1 cellular context compared by ENCODE assay signal in the genomic region with DNA sequence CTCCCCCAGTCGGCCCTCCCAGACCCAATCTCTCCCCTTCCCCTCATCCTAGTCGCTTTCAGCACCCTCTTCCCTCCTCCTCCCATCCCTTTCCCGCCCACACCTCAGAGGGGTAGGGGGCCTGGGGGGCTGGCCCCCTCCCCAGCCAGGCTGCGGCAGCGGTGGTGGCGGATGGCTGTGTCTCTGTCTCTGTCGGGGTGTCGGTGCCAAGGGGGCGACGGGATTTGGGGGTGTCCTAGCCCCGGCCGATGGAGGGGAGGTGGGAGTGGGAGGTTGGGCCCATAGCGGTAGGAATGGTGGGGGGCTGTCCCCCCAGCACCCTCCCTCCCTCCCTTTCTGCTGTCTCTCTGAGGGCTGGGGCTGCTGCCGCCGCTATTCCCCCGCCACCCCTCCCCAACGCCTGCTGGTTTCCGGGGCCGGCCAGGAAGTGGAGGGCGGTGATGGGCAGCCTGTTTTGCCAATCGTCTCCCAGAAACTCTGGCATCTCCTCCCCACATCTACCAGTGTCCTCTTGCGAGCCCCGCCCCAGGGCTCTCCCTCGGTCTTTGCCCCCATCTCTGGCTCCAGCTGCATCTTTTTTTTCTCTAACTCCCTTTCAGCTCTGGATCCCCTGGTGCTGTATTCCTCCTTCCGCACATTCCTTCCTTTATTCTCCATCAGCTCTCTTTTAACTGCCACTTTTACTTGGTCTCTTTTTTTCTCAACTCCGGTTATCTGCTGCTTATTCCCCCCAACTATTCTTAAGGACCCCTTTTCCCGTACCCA.
TF ChIP-seq lines count a peak whose summit lies in the region.

A gene with protein sequence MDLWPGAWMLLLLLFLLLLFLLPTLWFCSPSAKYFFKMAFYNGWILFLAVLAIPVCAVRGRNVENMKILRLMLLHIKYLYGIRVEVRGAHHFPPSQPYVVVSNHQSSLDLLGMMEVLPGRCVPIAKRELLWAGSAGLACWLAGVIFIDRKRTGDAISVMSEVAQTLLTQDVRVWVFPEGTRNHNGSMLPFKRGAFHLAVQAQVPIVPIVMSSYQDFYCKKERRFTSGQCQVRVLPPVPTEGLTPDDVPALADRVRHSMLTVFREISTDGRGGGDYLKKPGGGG (minus strand): TSS at position 374 of the 765 bp plus-strand sequence. CDS start 4,588 bp downstream, outside the sequence.

TF ChIP-seq in SK-N-SH, 30 proteins besides CTCF, POLR2A, EP300 and RAD21:
- TF ChIP-seq RFX5 (IDR thresholded peaks at IDR 0.05; ENCODE audit: low read length) (peak; percentile 34; the same call in 1 of the 2 replicates), FOXM1 (IDR thresholded peaks at IDR 0.05; ENCODE audit: low read depth) (no peak), GABPA (IDR thresholded peaks at IDR 0.05; ENCODE audit: low read depth) (peak; percentile 91), FOSL2 (IDR thresholded peaks at IDR 0.05; ENCODE audit: borderline replicate concordance, low read depth) (no peak), CHD2 (IDR thresholded peaks at IDR 0.05; ENCODE audit: low read length, partially characterized antibody) (peak; percentile 72), SIN3A (IDR thresholded peaks at IDR 0.05; ENCODE audit: borderline replicate concordance, low read depth, low read length) (no peak), ELF1 (IDR thresholded peaks at IDR 0.05) (peak; percentile 61; the same call in 1 of the 2 replicates), GATA2 (CRISPR knock-in tag; IDR thresholded peaks at IDR 0.05) (no peak), TCF12 (IDR thresholded peaks at IDR 0.05) (0 out of 2 replicates have a peak, but pooled peaks have one; percentile 12), TAF1 (IDR thresholded peaks at IDR 0.05; ENCODE audit: borderline replicate concordance, low read depth, low read length) (peak; percentile 70), POLR2AphosphoS5 (IDR thresholded peaks at IDR 0.05; ENCODE audit: low read depth, low read length) (peak; percentile 83), MXI1 (IDR thresholded peaks at IDR 0.05; ENCODE audit: low read depth, low read length) (0 out of 2 replicates have a peak, but pooled peaks have one; percentile 28), RCOR1 (IDR thresholded peaks at IDR 0.05; ENCODE audit: low read length) (no peak), EZH2phosphoT487 (IDR thresholded peaks at IDR 0.05; ENCODE audit: borderline replicate concordance, low read depth) (no peak), YY1 (IDR thresholded peaks at IDR 0.05; ENCODE audit: low read depth) (no peak), NRF1 (IDR thresholded peaks at IDR 0.05; ENCODE audit: low read depth, low read length) (no peak), NFIC (IDR thresholded peaks at IDR 0.05; ENCODE audit: borderline replicate concordance) (no peak), SMC3 (IDR thresholded peaks at IDR 0.05; ENCODE audit: low read depth, low read length) (no peak), TEAD4 (IDR thresholded peaks at IDR 0.05; ENCODE audit: borderline replicate concordance, insufficient read depth) (no peak), RXRA (IDR thresholded peaks at IDR 0.05; ENCODE audit: borderline replicate concordance, low read depth) (no peak), FOXJ3 (CRISPR knock-in tag; IDR thresholded peaks at IDR 0.05) (no peak), MEF2A (IDR thresholded peaks at IDR 0.05; ENCODE audit: borderline replicate concordance, low read depth) (no peak), JUND (IDR thresholded peaks at IDR 0.05) (no peak)
- TF ChIP-seq, protein P1, sequence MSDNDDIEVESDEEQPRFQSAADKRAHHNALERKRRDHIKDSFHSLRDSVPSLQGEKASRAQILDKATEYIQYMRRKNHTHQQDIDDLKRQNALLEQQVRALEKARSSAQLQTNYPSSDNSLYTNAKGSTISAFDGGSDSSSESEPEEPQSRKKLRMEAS (IDR thresholded peaks at IDR 0.05; ENCODE audit: low read depth), result peak; percentile 38; the same call in 1 of the 2 replicates
- TF ChIP-seq, protein P2, sequence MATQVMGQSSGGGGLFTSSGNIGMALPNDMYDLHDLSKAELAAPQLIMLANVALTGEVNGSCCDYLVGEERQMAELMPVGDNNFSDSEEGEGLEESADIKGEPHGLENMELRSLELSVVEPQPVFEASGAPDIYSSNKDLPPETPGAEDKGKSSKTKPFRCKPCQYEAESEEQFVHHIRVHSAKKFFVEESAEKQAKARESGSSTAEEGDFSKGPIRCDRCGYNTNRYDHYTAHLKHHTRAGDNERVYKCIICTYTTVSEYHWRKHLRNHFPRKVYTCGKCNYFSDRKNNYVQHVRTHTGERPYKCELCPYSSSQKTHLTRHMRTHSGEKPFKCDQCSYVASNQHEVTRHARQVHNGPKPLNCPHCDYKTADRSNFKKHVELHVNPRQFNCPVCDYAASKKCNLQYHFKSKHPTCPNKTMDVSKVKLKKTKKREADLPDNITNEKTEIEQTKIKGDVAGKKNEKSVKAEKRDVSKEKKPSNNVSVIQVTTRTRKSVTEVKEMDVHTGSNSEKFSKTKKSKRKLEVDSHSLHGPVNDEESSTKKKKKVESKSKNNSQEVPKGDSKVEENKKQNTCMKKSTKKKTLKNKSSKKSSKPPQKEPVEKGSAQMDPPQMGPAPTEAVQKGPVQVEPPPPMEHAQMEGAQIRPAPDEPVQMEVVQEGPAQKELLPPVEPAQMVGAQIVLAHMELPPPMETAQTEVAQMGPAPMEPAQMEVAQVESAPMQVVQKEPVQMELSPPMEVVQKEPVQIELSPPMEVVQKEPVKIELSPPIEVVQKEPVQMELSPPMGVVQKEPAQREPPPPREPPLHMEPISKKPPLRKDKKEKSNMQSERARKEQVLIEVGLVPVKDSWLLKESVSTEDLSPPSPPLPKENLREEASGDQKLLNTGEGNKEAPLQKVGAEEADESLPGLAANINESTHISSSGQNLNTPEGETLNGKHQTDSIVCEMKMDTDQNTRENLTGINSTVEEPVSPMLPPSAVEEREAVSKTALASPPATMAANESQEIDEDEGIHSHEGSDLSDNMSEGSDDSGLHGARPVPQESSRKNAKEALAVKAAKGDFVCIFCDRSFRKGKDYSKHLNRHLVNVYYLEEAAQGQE (IDR thresholded peaks at IDR 0.05; ENCODE audit: low read depth, low read length), result no peak
- TF ChIP-seq, protein P3, sequence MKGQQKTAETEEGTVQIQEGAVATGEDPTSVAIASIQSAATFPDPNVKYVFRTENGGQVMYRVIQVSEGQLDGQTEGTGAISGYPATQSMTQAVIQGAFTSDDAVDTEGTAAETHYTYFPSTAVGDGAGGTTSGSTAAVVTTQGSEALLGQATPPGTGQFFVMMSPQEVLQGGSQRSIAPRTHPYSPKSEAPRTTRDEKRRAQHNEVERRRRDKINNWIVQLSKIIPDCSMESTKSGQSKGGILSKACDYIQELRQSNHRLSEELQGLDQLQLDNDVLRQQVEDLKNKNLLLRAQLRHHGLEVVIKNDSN (IDR thresholded peaks at IDR 0.05; ENCODE audit: borderline replicate concordance, low read depth), result no peak
- TF ChIP-seq, protein P4, sequence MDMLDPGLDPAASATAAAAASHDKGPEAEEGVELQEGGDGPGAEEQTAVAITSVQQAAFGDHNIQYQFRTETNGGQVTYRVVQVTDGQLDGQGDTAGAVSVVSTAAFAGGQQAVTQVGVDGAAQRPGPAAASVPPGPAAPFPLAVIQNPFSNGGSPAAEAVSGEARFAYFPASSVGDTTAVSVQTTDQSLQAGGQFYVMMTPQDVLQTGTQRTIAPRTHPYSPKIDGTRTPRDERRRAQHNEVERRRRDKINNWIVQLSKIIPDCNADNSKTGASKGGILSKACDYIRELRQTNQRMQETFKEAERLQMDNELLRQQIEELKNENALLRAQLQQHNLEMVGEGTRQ (IDR thresholded peaks at IDR 0.05; ENCODE audit: borderline replicate concordance, low read depth, low read length), result no peak
- TF ChIP-seq, protein P5, sequence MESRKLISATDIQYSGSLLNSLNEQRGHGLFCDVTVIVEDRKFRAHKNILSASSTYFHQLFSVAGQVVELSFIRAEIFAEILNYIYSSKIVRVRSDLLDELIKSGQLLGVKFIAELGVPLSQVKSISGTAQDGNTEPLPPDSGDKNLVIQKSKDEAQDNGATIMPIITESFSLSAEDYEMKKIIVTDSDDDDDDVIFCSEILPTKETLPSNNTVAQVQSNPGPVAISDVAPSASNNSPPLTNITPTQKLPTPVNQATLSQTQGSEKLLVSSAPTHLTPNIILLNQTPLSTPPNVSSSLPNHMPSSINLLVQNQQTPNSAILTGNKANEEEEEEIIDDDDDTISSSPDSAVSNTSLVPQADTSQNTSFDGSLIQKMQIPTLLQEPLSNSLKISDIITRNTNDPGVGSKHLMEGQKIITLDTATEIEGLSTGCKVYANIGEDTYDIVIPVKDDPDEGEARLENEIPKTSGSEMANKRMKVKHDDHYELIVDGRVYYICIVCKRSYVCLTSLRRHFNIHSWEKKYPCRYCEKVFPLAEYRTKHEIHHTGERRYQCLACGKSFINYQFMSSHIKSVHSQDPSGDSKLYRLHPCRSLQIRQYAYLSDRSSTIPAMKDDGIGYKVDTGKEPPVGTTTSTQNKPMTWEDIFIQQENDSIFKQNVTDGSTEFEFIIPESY (IDR thresholded peaks at IDR 0.05; ENCODE audit: borderline replicate concordance, low read depth), result no peak
- TF ChIP-seq, protein P6, sequence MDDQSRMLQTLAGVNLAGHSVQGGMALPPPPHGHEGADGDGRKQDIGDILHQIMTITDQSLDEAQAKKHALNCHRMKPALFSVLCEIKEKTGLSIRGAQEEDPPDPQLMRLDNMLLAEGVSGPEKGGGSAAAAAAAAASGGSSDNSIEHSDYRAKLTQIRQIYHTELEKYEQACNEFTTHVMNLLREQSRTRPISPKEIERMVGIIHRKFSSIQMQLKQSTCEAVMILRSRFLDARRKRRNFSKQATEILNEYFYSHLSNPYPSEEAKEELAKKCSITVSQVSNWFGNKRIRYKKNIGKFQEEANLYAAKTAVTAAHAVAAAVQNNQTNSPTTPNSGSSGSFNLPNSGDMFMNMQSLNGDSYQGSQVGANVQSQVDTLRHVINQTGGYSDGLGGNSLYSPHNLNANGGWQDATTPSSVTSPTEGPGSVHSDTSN (IDR thresholded peaks at IDR 0.05), result peak; percentile 100
- TF ChIP-seq, protein P7, sequence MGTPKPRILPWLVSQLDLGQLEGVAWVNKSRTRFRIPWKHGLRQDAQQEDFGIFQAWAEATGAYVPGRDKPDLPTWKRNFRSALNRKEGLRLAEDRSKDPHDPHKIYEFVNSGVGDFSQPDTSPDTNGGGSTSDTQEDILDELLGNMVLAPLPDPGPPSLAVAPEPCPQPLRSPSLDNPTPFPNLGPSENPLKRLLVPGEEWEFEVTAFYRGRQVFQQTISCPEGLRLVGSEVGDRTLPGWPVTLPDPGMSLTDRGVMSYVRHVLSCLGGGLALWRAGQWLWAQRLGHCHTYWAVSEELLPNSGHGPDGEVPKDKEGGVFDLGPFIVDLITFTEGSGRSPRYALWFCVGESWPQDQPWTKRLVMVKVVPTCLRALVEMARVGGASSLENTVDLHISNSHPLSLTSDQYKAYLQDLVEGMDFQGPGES (IDR thresholded peaks at IDR 0.05; ENCODE audit: low read depth, low read length), result peak; percentile 46
TF ChIP-seq in SK-N-SH: peak in this region for 11.
